ENCODE assay signal across 19 cellular contexts in genomic region chr10:85850736-85851135, GRCh38.
A peak's percentile ranks its signal among the peaks of the same experiment; 100 is the strongest.
DNase-seq lines count a peak whose midpoint lies in the region; ATAC-seq, FAIRE-seq and TF ChIP-seq lines count a peak whose summit lies in the region.
"Had no signal": no experiment of that assay in that cellular context is flagged by ENCODE, and none has a peak within 500 bp of the region (broad histone marks: within the 10 kb centered on the region; RNA-seq: fewer than 3 reads in every experiment).

No MANE protein-coding gene starts in this region.

- H3K9me3 Mint-ChIP-seq in Calu3 (ENCODE audit: low read depth, unreplicated experiment) (no peaks in the 10 kb centered on the region), astrocyte (ENCODE audit: unreplicated experiment) (peaks cover 3% of the 10 kb centered on the region)
- H3K9me3 Mint-ChIP-seq: CD8-positive, alpha-beta T cell had no signal

- no peak overlapping the region for H3K4me3 ChIP-seq in HEK293 (ENCODE audit: low read depth, low read length)
- no peak overlapping the region for H3K4me3 ChIP-seq in astrocyte (ENCODE audit: insufficient read depth, low read depth, low read length)
- H3K4me3 ChIP-seq: BLaER1, GM23338 had no signal

- H3K4me1 ChIP-seq in HEK293 (ENCODE audit: control insufficient read depth, insufficient read depth, low read length), result 0 out of 2 replicates have a peak, but pooled peaks cover 8% of the 10 kb centered on the region
- peaks cover 13% of the 10 kb centered on the region for H3K4me1 ChIP-seq in astrocyte (ENCODE audit: insufficient read depth, low read length)
- H3K4me1 ChIP-seq: BLaER1, Caco-2 had no signal

- POLR2A ChIA-PET in HEK293 (lab: Yijun Ruan, JAX), result no interaction called here

- ATAC-seq in GM18498 (IDR thresholded peaks at IDR 0.05; ENCODE audit: unreplicated experiment), result no peak
- ATAC-seq in HG03175 (IDR thresholded peaks at IDR 0.05; ENCODE audit: unreplicated experiment), result no peak
- ATAC-seq in HG03457 (IDR thresholded peaks at IDR 0.05; ENCODE audit: unreplicated experiment), result no peak
- ATAC-seq: CD8-positive, alpha-beta T cell; GM23338 had no signal

- peak overlapping the region; percentile 36 for H3K4me2 ChIP-seq in astrocyte (ENCODE audit: low read length)
- H3K4me2 ChIP-seq: BLaER1, GM23338 had no signal

- H3K36me3 Mint-ChIP-seq in Calu3 (ENCODE audit: insufficient read depth, unreplicated experiment) (no peaks in the 10 kb centered on the region), astrocyte (ENCODE audit: low read depth, unreplicated experiment) (no peaks in the 10 kb centered on the region)
- H3K36me3 Mint-ChIP-seq: CD4-positive, CD25-positive, alpha-beta regulatory T cell; CD8-positive, alpha-beta T cell had no signal

- H3K9me3 ChIP-seq in HEK293 (ENCODE audit: control insufficient read depth, insufficient read depth, low read depth, low read length) (no peaks in the 10 kb centered on the region), astrocyte (ENCODE audit: insufficient read depth, low read depth, low read length) (peaks cover 3% of the 10 kb centered on the region)
- H3K9me3 ChIP-seq: Caco-2 had no signal

- TF ChIP-seq CTCF in Calu3 (IDR thresholded peaks at IDR 0.05; ENCODE audit: unreplicated experiment) (no peak), HEK293 (tag by site-specific recombination; IDR thresholded peaks at IDR 0.05) (no peak), astrocyte (IDR thresholded peaks at IDR 0.05; ENCODE audit: insufficient read depth, low read depth, low read length) (no peak)

- intact Hi-C loops in Calu3 (cut with micrococcal nuclease; ENCODE audit: unreplicated experiment), result no loop called here

- H3K27ac ChIP-seq in HEK293 (ENCODE audit: extremely low read depth, low read depth, low read length) (no peak overlapping the region), astrocyte (ENCODE audit: low read depth, low read length) (peak overlapping the region; percentile 44)
- H3K27ac ChIP-seq: BLaER1, C4-2B had no signal

- DNase-seq in Calu3 (no peak), astrocyte (ENCODE audit: low read depth) (no peak)
- no peak for DNase-seq in activated effector memory CD4-positive, alpha-beta T cell treated with Interleukin-2 at 50 U/mL for 16 hours
- DNase-seq: Caco-2; CD4-positive, CD25-positive, alpha-beta regulatory T cell; CD8-positive, alpha-beta T cell; DMS79 treated with DMSO at 0.1 percent for 48 hours; GF-D8; H9 had no signal

- no peaks in the 10 kb centered on the region for H4K20me1 ChIP-seq in astrocyte (ENCODE audit: insufficient read depth, low read length)
- H4K20me1 ChIP-seq: BLaER1 had no signal

- H3K27ac Mint-ChIP-seq in Calu3 (ENCODE audit: unreplicated experiment) (peak overlapping the region; percentile 34), astrocyte (ENCODE audit: unreplicated experiment) (no peak overlapping the region)
- H3K27ac Mint-ChIP-seq: B cell; CD4-positive, CD25-positive, alpha-beta regulatory T cell; CD8-positive, alpha-beta T cell; GM23338; H9 had no signal

- CTCF ChIA-PET in Calu3 (lab: Charles Lee), result no interaction called here
- CTCF ChIA-PET in HEK293 (lab: Yijun Ruan, JAX), result interaction anchor here (0.6 kb wide), 2 partner anchors 47 to 111 kb away, joined by 3 read pairs; no protein-coding TSS in a partner anchor

- H3K36me3 ChIP-seq in HEK293 (ENCODE audit: control insufficient read depth in 2 of 2, insufficient read depth in 1 of 2, low read length in 2 of 2) (no peaks in the 10 kb centered on the region), astrocyte (ENCODE audit: insufficient read depth, low read length) (no peaks in the 10 kb centered on the region)
- H3K36me3 ChIP-seq: BLaER1 had no signal

- no peaks in the 10 kb centered on the region for H3K79me2 ChIP-seq in astrocyte (ENCODE audit: insufficient read depth, low read length)

- H2AFZ ChIP-seq in astrocyte (ENCODE audit: low read depth, low read length), result no peak overlapping the region
- H2AFZ ChIP-seq: GM23338 had no signal

- H3K27me3 Mint-ChIP-seq in Calu3 (ENCODE audit: unreplicated experiment), result no peaks in the 10 kb centered on the region
- H3K27me3 Mint-ChIP-seq in astrocyte (ENCODE audit: low read depth, unreplicated experiment), result no peaks in the 10 kb centered on the region
- H3K27me3 Mint-ChIP-seq: B cell; CD4-positive, CD25-positive, alpha-beta regulatory T cell had no signal

- H3K27me3 ChIP-seq in astrocyte (ENCODE audit: insufficient read depth, low read length), result no peaks in the 10 kb centered on the region
- H3K27me3 ChIP-seq: BLaER1 had no signal

- no peak for FAIRE-seq in astrocyte (lab: Jason Lieb, UNC)
- FAIRE-seq: GM12892, GM19239 had no signal

- H3K4me1 Mint-ChIP-seq in Calu3 (ENCODE audit: low read depth, unreplicated experiment) (peaks cover 18% of the 10 kb centered on the region), astrocyte (ENCODE audit: low read depth, unreplicated experiment) (peaks cover 2% of the 10 kb centered on the region)
- H3K4me1 Mint-ChIP-seq: B cell; CD4-positive, CD25-positive, alpha-beta regulatory T cell; GM23338; H9 had no signal

- H3K9ac ChIP-seq in astrocyte (ENCODE audit: low read length), result peak overlapping the region; percentile 27
- H3K9ac ChIP-seq: BLaER1 had no signal

- BruUV-seq in Calu3 (replicated peaks; lab: Mats Ljungman, UMichigan), result no TSS peak

- H3K4me3 Mint-ChIP-seq in Calu3 (ENCODE audit: low read depth, unreplicated experiment) (no peak overlapping the region), astrocyte (ENCODE audit: unreplicated experiment) (no peak overlapping the region)
- H3K4me3 Mint-ChIP-seq: B cell; CD4-positive, CD25-positive, alpha-beta regulatory T cell; CD8-positive, alpha-beta T cell; GM23338; H9 had no signal

TF ChIP-seq in HEK293, 187 proteins besides CTCF, POLR2A, EP300 and RAD21:
- TF ChIP-seq SETDB1 (IDR thresholded peaks at IDR 0.05; ENCODE audit: insufficient read length, low read length) (peak; percentile 47), ZNF155 (tag by site-specific recombination; IDR thresholded peaks at IDR 0.05) (no peak), REPIN1 (tag by site-specific recombination; IDR thresholded peaks at IDR 0.05; ENCODE audit: low read depth) (no peak), SALL2 (tag by site-specific recombination; IDR thresholded peaks at IDR 0.05; ENCODE audit: borderline replicate concordance) (no peak), ZSCAN23 (tag by site-specific recombination; IDR thresholded peaks at IDR 0.05) (no peak), ZNF423 (tag by site-specific recombination; IDR thresholded peaks at IDR 0.05) (no peak), ZNF791 (tag by site-specific recombination; IDR thresholded peaks at IDR 0.05) (no peak), ZNF140 (tag by site-specific recombination; IDR thresholded peaks at IDR 0.05) (no peak), TRIM28 (IDR thresholded peaks at IDR 0.05; ENCODE audit: borderline replicate concordance, low read length) (peak; percentile 68; the same call in 1 of the 2 replicates), ZNF133 (tag by site-specific recombination; IDR thresholded peaks at IDR 0.05) (peak; percentile 98)
- TF ChIP-seq, protein P1, sequence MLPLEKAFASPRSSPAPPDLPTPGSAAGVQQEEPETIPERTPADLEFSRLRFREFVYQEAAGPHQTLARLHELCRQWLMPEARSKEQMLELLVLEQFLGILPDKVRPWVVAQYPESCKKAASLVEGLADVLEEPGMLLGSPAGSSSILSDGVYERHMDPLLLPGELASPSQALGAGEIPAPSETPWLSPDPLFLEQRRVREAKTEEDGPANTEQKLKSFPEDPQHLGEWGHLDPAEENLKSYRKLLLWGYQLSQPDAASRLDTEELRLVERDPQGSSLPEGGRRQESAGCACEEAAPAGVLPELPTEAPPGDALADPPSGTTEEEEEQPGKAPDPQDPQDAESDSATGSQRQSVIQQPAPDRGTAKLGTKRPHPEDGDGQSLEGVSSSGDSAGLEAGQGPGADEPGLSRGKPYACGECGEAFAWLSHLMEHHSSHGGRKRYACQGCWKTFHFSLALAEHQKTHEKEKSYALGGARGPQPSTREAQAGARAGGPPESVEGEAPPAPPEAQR (tag by site-specific recombination; IDR thresholded peaks at IDR 0.05), result no peak
